ENCODE assay signal across 22 cellular contexts in the genomic region with DNA sequence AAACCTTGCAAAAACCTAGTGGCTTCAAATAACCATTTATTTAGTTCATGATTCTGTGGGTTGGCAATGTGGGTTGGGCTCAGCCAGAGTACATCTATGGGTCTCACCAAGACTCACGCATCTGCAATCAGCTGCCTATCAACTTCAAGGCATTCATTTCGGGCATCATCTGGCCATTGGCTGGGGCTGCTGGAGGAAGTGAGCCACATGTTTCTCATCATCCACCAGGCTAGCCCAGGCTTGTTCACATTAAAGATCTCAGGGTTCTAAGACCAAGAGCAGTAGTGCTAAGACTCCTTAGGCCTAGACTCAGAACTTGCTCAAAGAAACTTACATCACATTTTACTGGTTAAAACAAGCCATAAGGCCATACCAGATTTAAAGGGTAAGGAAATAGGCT.
"Had no signal": no experiment of that assay in that cellular context is flagged by ENCODE, and none has a peak within 500 bp of the region (broad histone marks: within the 10 kb centered on the region; RNA-seq: fewer than 3 reads in every experiment).

No MANE protein-coding gene starts in this region.

- H3K27ac ChIP-seq: gastroesophageal sphincter, left ventricle myocardium inferior, lower lobe of right lung, neural progenitor cell, ovary, right atrium auricular region, sigmoid colon, skin epidermis, stomach, thoracic aorta, transverse colon had no signal

- H3K4me3 ChIP-seq: gastroesophageal sphincter, left ventricle myocardium inferior, lower lobe of right lung, neural progenitor cell, ovary, right atrium auricular region, sigmoid colon, skin epidermis, stomach, thoracic aorta, transverse colon had no signal

- H3K9me3 ChIP-seq: gastroesophageal sphincter, left ventricle myocardium inferior, lower lobe of right lung, ovary, right atrium auricular region, sigmoid colon, stomach, thoracic aorta, transverse colon had no signal

- H3K27me3 ChIP-seq: gastroesophageal sphincter, neural progenitor cell, ovary, right atrium auricular region, sigmoid colon, stomach, transverse colon had no signal

- H3K36me3 ChIP-seq: gastroesophageal sphincter, left ventricle myocardium inferior, lower lobe of right lung, neural progenitor cell, ovary, right atrium auricular region, sigmoid colon, stomach, thoracic aorta, transverse colon had no signal

- H3K4me1 ChIP-seq: gastroesophageal sphincter, left ventricle myocardium inferior, lower lobe of right lung, neural progenitor cell, right atrium auricular region, sigmoid colon, stomach, transverse colon had no signal

- ATAC-seq: effector memory CD8-positive, alpha-beta T cell; gastroesophageal sphincter; lower lobe of right lung; natural killer cell treated with Interleukin-12 subunit alpha and Interleukin-12 subunit beta and Interleukin-15 and Interleukin-18, amount 100 ng/mL, for 72 hours had no signal

- DNase-seq: cortex of kidney; effector memory CD8-positive, alpha-beta T cell; erythroblast; glutamatergic neuron; islet precursor cell; left ventricle myocardium inferior; lower lobe of right lung; mesenchymal stem cell; midbrain; nucleus accumbens; ovary; sigmoid colon; stimulated activated naive CD4-positive, alpha-beta T cell; stomach; substantia nigra; transverse colon had no signal
